Comparison of ENCODE assay signal across 13 cellular contexts in genomic region chr2:234770081-234770506, GRCh38.
A peak's percentile ranks its signal among the peaks of the same experiment; 100 is the strongest.
DNase-seq lines count a peak whose midpoint lies in the region; ATAC-seq and TF ChIP-seq lines count a peak whose summit lies in the region.
"Had no signal": no experiment of that assay in that cellular context is flagged by ENCODE, and none has a peak within 500 bp of the region (broad histone marks: within the 10 kb centered on the region; RNA-seq: fewer than 3 reads in every experiment).

No MANE protein-coding gene starts in this region.

- H3K27ac Mint-ChIP-seq in type B pancreatic cell: no peak overlapping the region
- H3K27ac Mint-ChIP-seq: dendritic cell treated with granulocyte-macrophage colony-stimulating factor and Interleukin-4, amounts not matched to agents 40 ng/mL and 50 ng/mL, for 4 days had no signal

- H3K36me3 Mint-ChIP-seq in type B pancreatic cell: no peaks in the 10 kb centered on the region

- in situ Hi-C loops in GM23248 (cut with MboI): no loop called here

- H3K4me1 Mint-ChIP-seq in type B pancreatic cell (ENCODE audit: unreplicated experiment): peaks cover 32% of the 10 kb centered on the region

- no peak overlapping the region for H3K4me3 Mint-ChIP-seq in type B pancreatic cell
- H3K4me3 Mint-ChIP-seq: dendritic cell treated with granulocyte-macrophage colony-stimulating factor and Interleukin-4, amounts not matched to agents 40 ng/mL and 50 ng/mL, for 4 days had no signal

- H4K20me1 ChIP-seq in GM23248 (ENCODE audit: insufficient read depth) (0 out of 2 replicates have a peak, but pooled peaks cover 4% of the 10 kb centered on the region), fibroblast of lung (ENCODE audit: control insufficient read depth, extremely low read depth, insufficient read depth, low read length) (no peaks in the 10 kb centered on the region)

- H3F3A ChIP-seq in GM23248 (ENCODE audit: insufficient read depth): peaks cover 26% of the 10 kb centered on the region

- H3K27me3 ChIP-seq in GM23248 (replicated peaks; ENCODE audit: insufficient read depth): no peaks in the 10 kb centered on the region
- H3K27me3 ChIP-seq in fibroblast of lung (ENCODE audit: control insufficient read depth, insufficient read depth, low read length): peaks cover 2% of the 10 kb centered on the region
- H3K27me3 ChIP-seq: gastroesophageal sphincter had no signal

- ATAC-seq in HG03442 (IDR thresholded peaks at IDR 0.05; ENCODE audit: unreplicated experiment) (no peak), HG02678 (IDR thresholded peaks at IDR 0.05; ENCODE audit: unreplicated experiment) (no peak)
- ATAC-seq: gastroesophageal sphincter had no signal

- H3K4me1 ChIP-seq in GM23248 (ENCODE audit: insufficient read depth) (peaks cover 40% of the 10 kb centered on the region), fibroblast of lung (ENCODE audit: control insufficient read depth, extremely low read depth, insufficient read depth, low read length) (peaks cover 18% of the 10 kb centered on the region)
- H3K4me1 ChIP-seq: gastroesophageal sphincter had no signal

- H3K4me3 ChIP-seq in GM23248: no peak overlapping the region
- no peak overlapping the region for H3K4me3 ChIP-seq in fibroblast of lung (replicated peaks in 1 of 4; ENCODE audit: control extremely low read depth in 1 of 4, insufficient read depth in 1 of 4, low read depth in 3 of 4, low read length in 4 of 4)
- H3K4me3 ChIP-seq: gastroesophageal sphincter had no signal

- H3K9me3 Mint-ChIP-seq in type B pancreatic cell: peaks cover under 1% of the 10 kb centered on the region

- TF ChIP-seq CTCF in fibroblast of lung (conservative IDR thresholded peaks at IDR 0.05 in 1 of 2, IDR thresholded peaks at IDR 0.05 in 1 of 2; ENCODE audit: low read depth in 1 of 2, low read length in 2 of 2): no peak
- no peak for TF ChIP-seq CTCF in GM10266 (IDR thresholded peaks at IDR 0.05; ENCODE audit: control insufficient read depth, insufficient read depth, low read depth, missing control alignments)
- no peak for TF ChIP-seq CTCF in type B pancreatic cell (conservative IDR thresholded peaks at IDR 0.05)

- peak; percentile 21 for DNase-seq in GM23248
- DNase-seq in NCI-H446 treated with DMSO at 0.1 percent for 48 hours (lab: John Stamatoyannopoulos, UW): peak; percentile 61
- peak; percentile 78 to 91 for DNase-seq in fibroblast of lung (ENCODE audit: low read depth in 2 of 2)
- DNase-seq in posterior vena cava (ENCODE audit: low spot score): peak; percentile 56
- no peak for DNase-seq in GM10266 (ENCODE audit: extremely low spot score)
- DNase-seq in type B pancreatic cell (ENCODE audit: extremely low spot score, unreplicated experiment): no peak
- DNase-seq: activated effector memory CD4-positive, alpha-beta T cell treated with Interleukin-2 at 50 U/mL for 16 hours; KBM-7; midbrain had no signal

- H3K27ac ChIP-seq in GM23248: no peak overlapping the region
- no peak overlapping the region for H3K27ac ChIP-seq in fibroblast of lung (ENCODE audit: insufficient read depth, low read length)

- H3K4me2 ChIP-seq in GM23248 (ENCODE audit: unreplicated experiment): no peak overlapping the region
- no peak overlapping the region for H3K4me2 ChIP-seq in fibroblast of lung (ENCODE audit: extremely low read depth, insufficient read depth, low read length)

- H2AFZ ChIP-seq in GM23248 (no peak overlapping the region), fibroblast of lung (ENCODE audit: low read length) (no peak overlapping the region)

- H3K79me2 ChIP-seq in GM23248 (ENCODE audit: insufficient read depth) (no peaks in the 10 kb centered on the region), fibroblast of lung (ENCODE audit: control insufficient read depth, insufficient read depth, low read length) (no peaks in the 10 kb centered on the region)

- WGBS in GM23248 (ENCODE audit: low coverage in 1 of 2, low lambda C conversion rate in 2 of 2, missing lambda C conversion rate in 2 of 2), 2 experiments: 85 to 87% methylated on average over 11 of the region's 11 CpGs

- peaks cover 9% of the 10 kb centered on the region for H3K27me3 Mint-ChIP-seq in type B pancreatic cell
- H3K27me3 Mint-ChIP-seq: dendritic cell treated with granulocyte-macrophage colony-stimulating factor and Interleukin-4, amounts not matched to agents 40 ng/mL and 50 ng/mL, for 4 days had no signal

- intact Hi-C loops in posterior vena cava (cut with DNase I): loop anchor here in 1 of 2 donors (5.0 kb wide), 1 partner anchor 402 kb away; no protein-coding TSS in a partner anchor

- H3K36me3 ChIP-seq in GM23248 (ENCODE audit: low read depth): no peaks in the 10 kb centered on the region
- H3K36me3 ChIP-seq in fibroblast of lung (ENCODE audit: control insufficient read depth, insufficient read depth, low read length): no peaks in the 10 kb centered on the region
- H3K36me3 ChIP-seq: gastroesophageal sphincter had no signal

- H3K9ac ChIP-seq in GM23248: no peak overlapping the region
- H3K9ac ChIP-seq in fibroblast of lung (ENCODE audit: insufficient read depth, low read length): no peak overlapping the region

- H3K9me3 ChIP-seq in GM23248 (ENCODE audit: low read depth) (no peaks in the 10 kb centered on the region), fibroblast of lung (ENCODE audit: control insufficient read depth, insufficient read depth, low read depth, low read length) (no peaks in the 10 kb centered on the region)
- H3K9me3 ChIP-seq: gastroesophageal sphincter had no signal

- peaks cover 8% of the 10 kb centered on the region; the same call in 1 of the 2 replicates for H3K9me2 ChIP-seq in GM23248 (ENCODE audit: insufficient read depth)

Comparison
In these comparisons a context has a peak if more than half of its experiments do, and no peak if none do; other contexts are left out.
1. DNase-seq: peak in GM23248 (single experiment), NCI-H446 treated with DMSO at 0.1 percent for 48 hours (single experiment), fibroblast of lung (2 of 2) and posterior vena cava (single experiment); none in GM10266 (single experiment) and type B pancreatic cell (single experiment).